12 cellular contexts compared by ENCODE assay signal in genomic region chr10:119289227-119289925, GRCh38.
DNase-seq lines count a peak whose midpoint lies in the region; ATAC-seq and TF ChIP-seq lines count a peak whose summit lies in the region.
"Had no signal": no experiment of that assay in that cellular context is flagged by ENCODE, and none has a peak within 500 bp of the region (broad histone marks: within the 10 kb centered on the region; RNA-seq: fewer than 3 reads in every experiment).

No MANE protein-coding gene starts in this region.

- ATAC-seq in right lobe of liver, result peak in 3 of 4 donors; percentile 31 to 38 (median 36)
- no peak for ATAC-seq in stimulated activated naive B cell treated with anti-CD40 and anti-IgM and Interleukin-4, amounts not matched to agents 10 μg/mL and 1 μg/mL and 100 μg/mL, for 72 hours (replicated peaks)
- ATAC-seq: A549; activated CD4-positive, CD25-positive, alpha-beta regulatory T cell treated with anti-CD3 and anti-CD28 coated beads, Interleukin-2, amount 50 U/mL, for 24 hours had no signal

- H3K36me3 ChIP-seq in adrenal gland (replicated peaks in 1 of 2), result no peaks in the 10 kb centered on the region
- H3K36me3 ChIP-seq in right lobe of liver, result no peaks in the 10 kb centered on the region

- TF ChIP-seq POLR2A in adrenal gland (IDR thresholded peaks at IDR 0.05) (no peak), right lobe of liver (IDR thresholded peaks at IDR 0.05) (no peak)

- 76 to 88% (median 83%) methylated on average over 8 of the region's 8 CpGs for WGBS in adrenal gland, 4 donors
- WGBS in right lobe of liver (ENCODE audit: insufficient coverage, low coverage, low lambda C conversion rate, missing lambda C conversion rate), result 70% methylated on average over 6 of the region's 8 CpGs

- intact Hi-C loops in adrenal gland (cut with DNase I), result no loop called here
- intact Hi-C loops in right lobe of liver (cut with DNase I), result loop anchor here in 1 of 2 donors (10.0 kb wide), 1 partner anchor 125 kb away; no protein-coding TSS in a partner anchor

- TF ChIP-seq CTCF in adrenal gland (IDR thresholded peaks at IDR 0.05) (no peak), right lobe of liver (IDR thresholded peaks at IDR 0.05) (no peak)

- no peaks in the 10 kb centered on the region for H3K9me3 Mint-ChIP-seq in T-helper 2 cell treated with Interferon-gamma antibody and Interleukin-4, amounts not matched to agents 5 μg/mL and 100 μg/mL, for 36 hours
- no peaks in the 10 kb centered on the region for H3K9me3 Mint-ChIP-seq in stimulated activated naive B cell treated with anti-CD40 and anti-IgM and Interleukin-4, amounts not matched to agents 10 μg/mL and 1 μg/mL and 100 μg/mL, for 72 hours
- H3K9me3 Mint-ChIP-seq: brain, neural crest cell had no signal

- H3K36me3 Mint-ChIP-seq in T-helper 2 cell treated with Interferon-gamma antibody and Interleukin-4, amounts not matched to agents 5 μg/mL and 100 μg/mL, for 36 hours (ENCODE audit: low read depth), result peaks cover 4% of the 10 kb centered on the region
- no peaks in the 10 kb centered on the region for H3K36me3 Mint-ChIP-seq in stimulated activated naive B cell treated with anti-CD40 and anti-IgM and Interleukin-4, amounts not matched to agents 10 μg/mL and 1 μg/mL and 100 μg/mL, for 72 hours
- H3K36me3 Mint-ChIP-seq: brain had no signal

- peak overlapping the region; percentile 60 for H3K27ac Mint-ChIP-seq in T-helper 2 cell treated with Interferon-gamma antibody and Interleukin-4, amounts not matched to agents 5 μg/mL and 100 μg/mL, for 36 hours
- H3K27ac Mint-ChIP-seq in stimulated activated naive B cell treated with anti-CD40 and anti-IgM and Interleukin-4, amounts not matched to agents 10 μg/mL and 1 μg/mL and 100 μg/mL, for 72 hours, result peak overlapping the region; percentile 78

- H3K27ac ChIP-seq in adrenal gland, result peak overlapping the region in 3 of 5 donors; percentile 1 to 73 (median 52)
- H3K27ac ChIP-seq in right lobe of liver, result peak overlapping the region in 2 of 3 donors; percentile 51 to 54

- H3K27me3 ChIP-seq in adrenal gland (no peaks in the 10 kb centered on the region), right lobe of liver (no peaks in the 10 kb centered on the region)

- peaks cover 69% of the 10 kb centered on the region for H3K4me1 Mint-ChIP-seq in T-helper 2 cell treated with Interferon-gamma antibody and Interleukin-4, amounts not matched to agents 5 μg/mL and 100 μg/mL, for 36 hours (ENCODE audit: low read depth)
- H3K4me1 Mint-ChIP-seq in stimulated activated naive B cell treated with anti-CD40 and anti-IgM and Interleukin-4, amounts not matched to agents 10 μg/mL and 1 μg/mL and 100 μg/mL, for 72 hours, result peaks cover 47 to 87% of the 10 kb centered on the region in 2 donors

- DNase-seq in T-helper 2 cell treated with Interferon-gamma antibody and Interleukin-4, amounts not matched to agents 5 μg/mL and 100 μg/mL, for 36 hours (ENCODE audit: low spot score), result no peak
- DNase-seq in T-helper 2 cell (no peak), adrenal gland (no peak), right lobe of liver (no peak), DMS53 (lab: John Stamatoyannopoulos, UW) (no peak), germinal center (ENCODE audit: low spot score) (no peak), NCI-H2171 treated with DMSO at 0.1 percent for 48 hours (lab: John Stamatoyannopoulos, UW) (no peak)
- no peak for DNase-seq in stimulated activated naive B cell treated with anti-CD40 and anti-IgM and Interleukin-4, amounts not matched to agents 10 μg/mL and 1 μg/mL and 100 μg/mL, for 72 hours

- H3K9me3 ChIP-seq in adrenal gland (replicated peaks in 1 of 3) (no peaks in the 10 kb centered on the region), right lobe of liver (no peaks in the 10 kb centered on the region)
- H3K9me3 ChIP-seq: A549 had no signal

- H3K4me3 Mint-ChIP-seq in T-helper 2 cell treated with Interferon-gamma antibody and Interleukin-4, amounts not matched to agents 5 μg/mL and 100 μg/mL, for 36 hours, result peak overlapping the region; percentile 27
- H3K4me3 Mint-ChIP-seq in stimulated activated naive B cell treated with anti-CD40 and anti-IgM and Interleukin-4, amounts not matched to agents 10 μg/mL and 1 μg/mL and 100 μg/mL, for 72 hours, result no peak overlapping the region
- H3K4me3 Mint-ChIP-seq: brain, neural crest cell had no signal

- H3K4me1 ChIP-seq in adrenal gland (replicated peaks in 1 of 2), result peaks cover 23 to 44% of the 10 kb centered on the region in 2 donors
- peaks cover 0 to 52% (median 26%) of the 10 kb centered on the region in 4 donors for H3K4me1 ChIP-seq in right lobe of liver

- H3K4me3 ChIP-seq in adrenal gland (no peak overlapping the region), right lobe of liver (no peak overlapping the region)
- H3K4me3 ChIP-seq: A549 had no signal

- no peaks in the 10 kb centered on the region for H3K27me3 Mint-ChIP-seq in T-helper 2 cell treated with Interferon-gamma antibody and Interleukin-4, amounts not matched to agents 5 μg/mL and 100 μg/mL, for 36 hours (ENCODE audit: low read depth)
- H3K27me3 Mint-ChIP-seq in stimulated activated naive B cell treated with anti-CD40 and anti-IgM and Interleukin-4, amounts not matched to agents 10 μg/mL and 1 μg/mL and 100 μg/mL, for 72 hours, result no peaks in the 10 kb centered on the region
- H3K27me3 Mint-ChIP-seq: brain had no signal

Comparison
In these comparisons a context has a peak if more than half of its experiments do, and no peak if none do; other contexts are left out.
1. ATAC-seq: peak in right lobe of liver (3 of 4); none in stimulated activated naive B cell treated with anti-CD40 and anti-IgM and Interleukin-4, amounts not matched to agents 10 μg/mL and 1 μg/mL and 100 μg/mL, for 72 hours (0 of 2).